ENCODE assay signal across 26 cellular contexts in genomic region chr18:24461996-24462395, GRCh38. TPM values are rescaled to one million over a fixed set of nuclear protein-coding genes. Genes with fewer than 3 reads are reported as not detected.
DNase-seq lines count a peak whose midpoint lies in the region; ATAC-seq and TF ChIP-seq lines count a peak whose summit lies in the region.
"Had no signal": no experiment of that assay in that cellular context is flagged by ENCODE, and none has a peak within 500 bp of the region (broad histone marks: within the 10 kb centered on the region; RNA-seq: fewer than 3 reads in every experiment).

No MANE protein-coding gene starts in this region.

- intact Hi-C loops in activated T-helper 2 cell treated with anti-CD3 and anti-CD28 coated beads, Interferon-gamma antibody, Interleukin-2, Interleukin-4, amounts not matched to agents 10 μg/mL and 5 μg/mL and 100 μg/mL, durations not matched to agents 14 hours and 24 hours and 36 hours (cut with micrococcal nuclease): loop anchor here (2.0 to 10.0 kb wide), 2 partner anchors 15 to 213 kb away; no protein-coding TSS in a partner anchor
- intact Hi-C loops in uterus (cut with DNase I; ENCODE audit: low total_unique reads) (no loop called here), tibial artery (cut with DNase I; ENCODE audit: low total_unique reads) (no loop called here)

- H3K9ac ChIP-seq in parathyroid adenoma: no peak overlapping the region
- H3K9ac ChIP-seq: KMS-11 had no signal

- no peak overlapping the region for H3K27ac Mint-ChIP-seq in activated naive CD4-positive, alpha-beta T cell treated with anti-CD3 and anti-CD28 coated beads, Interleukin-2, amount 50 U/mL, for 24 hours
- 0 out of 2 replicates have a peak overlapping the region, but pooled peaks have one; percentile 17 for H3K27ac Mint-ChIP-seq in GM23338
- no peak overlapping the region for H3K27ac Mint-ChIP-seq in activated T-helper 2 cell treated with anti-CD3 and anti-CD28 coated beads, Interferon-gamma antibody, Interleukin-2, Interleukin-4, amounts not matched to agents 10 μg/mL and 5 μg/mL and 100 μg/mL, durations not matched to agents 14 hours and 24 hours and 36 hours
- H3K27ac Mint-ChIP-seq: B cell had no signal

- no peaks in the 10 kb centered on the region for H3K36me3 ChIP-seq in GM23338 (ENCODE audit: insufficient read depth)
- H3K36me3 ChIP-seq in parathyroid adenoma (ENCODE audit: control insufficient read depth, insufficient read depth, low read length): no peaks in the 10 kb centered on the region
- H3K36me3 ChIP-seq in upper lobe of left lung: no peaks in the 10 kb centered on the region
- H3K36me3 ChIP-seq in uterus: no peaks in the 10 kb centered on the region
- no peaks in the 10 kb centered on the region for H3K36me3 ChIP-seq in tibial artery

- H3K9me2 ChIP-seq in GM23338 (ENCODE audit: insufficient read depth): no peaks in the 10 kb centered on the region

- no peak for TF ChIP-seq POLR2A in upper lobe of left lung (IDR thresholded peaks at IDR 0.05)
- TF ChIP-seq POLR2A in uterus (IDR thresholded peaks at IDR 0.05): no peak

- H3K79me2 ChIP-seq in GM23338 (replicated peaks; ENCODE audit: insufficient read depth) (no peaks in the 10 kb centered on the region), parathyroid adenoma (no peaks in the 10 kb centered on the region)

- ATAC-seq in GM23338 (no peak), upper lobe of left lung (ENCODE audit: low FRiP score in 2 of 2) (no peak)

- H3K9me3 Mint-ChIP-seq in activated naive CD4-positive, alpha-beta T cell treated with anti-CD3 and anti-CD28 coated beads, Interleukin-2, amount 50 U/mL, for 24 hours: no peaks in the 10 kb centered on the region
- H3K9me3 Mint-ChIP-seq in GM23338: peaks cover 3% of the 10 kb centered on the region; the same call in 1 of the 3 replicates
- H3K9me3 Mint-ChIP-seq in activated T-helper 2 cell treated with anti-CD3 and anti-CD28 coated beads, Interferon-gamma antibody, Interleukin-2, Interleukin-4, amounts not matched to agents 10 μg/mL and 5 μg/mL and 100 μg/mL, durations not matched to agents 14 hours and 24 hours and 36 hours: peaks cover 15% of the 10 kb centered on the region

- H3K4me2 ChIP-seq in GM23338: no peak overlapping the region
- no peak overlapping the region for H3K4me2 ChIP-seq in parathyroid adenoma (ENCODE audit: low read length)
- H3K4me2 ChIP-seq: KMS-11 had no signal

- H3K4me3 Mint-ChIP-seq in activated naive CD4-positive, alpha-beta T cell treated with anti-CD3 and anti-CD28 coated beads, Interleukin-2, amount 50 U/mL, for 24 hours: peak overlapping the region; percentile 11
- no peak overlapping the region for H3K4me3 Mint-ChIP-seq in GM23338
- H3K4me3 Mint-ChIP-seq in activated T-helper 2 cell treated with anti-CD3 and anti-CD28 coated beads, Interferon-gamma antibody, Interleukin-2, Interleukin-4, amounts not matched to agents 10 μg/mL and 5 μg/mL and 100 μg/mL, durations not matched to agents 14 hours and 24 hours and 36 hours (ENCODE audit: low read depth): peak overlapping the region; percentile 13
- H3K4me3 Mint-ChIP-seq: B cell had no signal

- H2AFZ ChIP-seq in GM23338 (no peak overlapping the region), parathyroid adenoma (peak overlapping the region; percentile 23)

- no peaks in the 10 kb centered on the region for H3F3A ChIP-seq in GM23338 (replicated peaks; ENCODE audit: low read depth)

- H4K20me1 ChIP-seq in GM23338 (replicated peaks; ENCODE audit: insufficient read depth): no peaks in the 10 kb centered on the region

- 87 to 90% methylated on average over 8 of the region's 8 CpGs for WGBS in upper lobe of left lung, 2 donors

- TF ChIP-seq CTCF in GM23338 (conservative IDR thresholded peaks at IDR 0.05; ENCODE audit: low read depth in 2 of 2): no peak
- TF ChIP-seq CTCF in parathyroid adenoma (IDR thresholded peaks at IDR 0.05): no peak
- TF ChIP-seq CTCF in upper lobe of left lung (IDR thresholded peaks at IDR 0.05): no peak
- no peak for TF ChIP-seq CTCF in uterus (IDR thresholded peaks at IDR 0.05)
- no peak for TF ChIP-seq CTCF in tibial artery (IDR thresholded peaks at IDR 0.05)

- H3K9me3 ChIP-seq in parathyroid adenoma (ENCODE audit: control insufficient read depth, low read length): no peaks in the 10 kb centered on the region
- H3K9me3 ChIP-seq in upper lobe of left lung: no peaks in the 10 kb centered on the region
- no peaks in the 10 kb centered on the region for H3K9me3 ChIP-seq in uterus
- no peaks in the 10 kb centered on the region for H3K9me3 ChIP-seq in tibial artery
- H3K9me3 ChIP-seq: Caco-2 had no signal

- H3K4me1 ChIP-seq in GM23338 (ENCODE audit: insufficient read depth): no peaks in the 10 kb centered on the region
- peaks cover 7% of the 10 kb centered on the region for H3K4me1 ChIP-seq in parathyroid adenoma
- no peaks in the 10 kb centered on the region for H3K4me1 ChIP-seq in upper lobe of left lung
- no peaks in the 10 kb centered on the region for H3K4me1 ChIP-seq in uterus
- no peaks in the 10 kb centered on the region for H3K4me1 ChIP-seq in tibial artery
- H3K4me1 ChIP-seq: Caco-2 had no signal

- H3K27ac ChIP-seq in GM23338 (ENCODE audit: low read depth) (no peak overlapping the region), parathyroid adenoma (no peak overlapping the region), upper lobe of left lung (no peak overlapping the region), uterus (no peak overlapping the region), tibial artery (no peak overlapping the region)
- H3K27ac ChIP-seq: KMS-11, RWPE1 had no signal

- DNase-seq in activated naive CD4-positive, alpha-beta T cell treated with Interleukin-2 at 50 U/mL for 16 hours: no peak
- DNase-seq in GM23338 (ENCODE audit: low spot score) (no peak), upper lobe of left lung (no peak), uterus (no peak), tibial artery (no peak)
- no peak for DNase-seq in activated T-helper 2 cell treated with anti-CD3 and anti-CD28 coated beads, Interferon-gamma antibody, Interleukin-2, Interleukin-4, amounts not matched to agents 10 μg/mL and 5 μg/mL and 100 μg/mL, durations not matched to agents 14 hours and 24 hours and 36 hours (ENCODE audit: low spot score)
- DNase-seq: Caco-2; DMS 273 treated with DMSO at 0.1 percent for 48 hours; DMS79 treated with DMSO at 0.1 percent for 48 hours; H7; IMR-90; MV-4-11; NCI-H1105 treated with DMSO at 0.1 percent for 48 hours; NCI-H1694; NCI-H2081; NCI-H2171; NCI-H345; NCI-H524; NCI-H774; NK-92 treated with Interleukin-12 subunit alpha and Interleukin-12 subunit beta, amount 100 ng/mL, for 24 hours had no signal

- no peaks in the 10 kb centered on the region for H3K36me3 Mint-ChIP-seq in activated naive CD4-positive, alpha-beta T cell treated with anti-CD3 and anti-CD28 coated beads, Interleukin-2, amount 50 U/mL, for 24 hours
- H3K36me3 Mint-ChIP-seq in GM23338 (ENCODE audit: low read depth): peaks cover 6% of the 10 kb centered on the region; the same call in 2 of the 3 replicates
- H3K36me3 Mint-ChIP-seq in activated T-helper 2 cell treated with anti-CD3 and anti-CD28 coated beads, Interferon-gamma antibody, Interleukin-2, Interleukin-4, amounts not matched to agents 10 μg/mL and 5 μg/mL and 100 μg/mL, durations not matched to agents 14 hours and 24 hours and 36 hours (ENCODE audit: low read depth): peaks cover 10% of the 10 kb centered on the region
- H3K36me3 Mint-ChIP-seq: CD14-positive monocyte had no signal

- H3K27me3 ChIP-seq in GM23338 (ENCODE audit: insufficient read depth) (no peaks in the 10 kb centered on the region), parathyroid adenoma (ENCODE audit: control insufficient read depth, insufficient read depth, low read length) (no peaks in the 10 kb centered on the region), upper lobe of left lung (no peaks in the 10 kb centered on the region), uterus (no peaks in the 10 kb centered on the region), tibial artery (no peaks in the 10 kb centered on the region)

- H3K27me3 Mint-ChIP-seq in activated naive CD4-positive, alpha-beta T cell treated with anti-CD3 and anti-CD28 coated beads, Interleukin-2, amount 50 U/mL, for 24 hours: peaks cover 1% of the 10 kb centered on the region
- peaks cover 4% of the 10 kb centered on the region for H3K27me3 Mint-ChIP-seq in GM23338 (ENCODE audit: insufficient read depth, low read depth, poor library complexity)
- peaks cover 29% of the 10 kb centered on the region for H3K27me3 Mint-ChIP-seq in activated T-helper 2 cell treated with anti-CD3 and anti-CD28 coated beads, Interferon-gamma antibody, Interleukin-2, Interleukin-4, amounts not matched to agents 10 μg/mL and 5 μg/mL and 100 μg/mL, durations not matched to agents 14 hours and 24 hours and 36 hours (ENCODE audit: low read depth)

- no peaks in the 10 kb centered on the region for H3K4me1 Mint-ChIP-seq in activated naive CD4-positive, alpha-beta T cell treated with anti-CD3 and anti-CD28 coated beads, Interleukin-2, amount 50 U/mL, for 24 hours
- H3K4me1 Mint-ChIP-seq in GM23338: peaks cover 6% of the 10 kb centered on the region; the same call in 2 of the 3 replicates
- peaks cover 53% of the 10 kb centered on the region for H3K4me1 Mint-ChIP-seq in activated T-helper 2 cell treated with anti-CD3 and anti-CD28 coated beads, Interferon-gamma antibody, Interleukin-2, Interleukin-4, amounts not matched to agents 10 μg/mL and 5 μg/mL and 100 μg/mL, durations not matched to agents 14 hours and 24 hours and 36 hours (ENCODE audit: low read depth)
- H3K4me1 Mint-ChIP-seq: B cell had no signal

- TF ChIP-seq EP300 in upper lobe of left lung (IDR thresholded peaks at IDR 0.05): no peak

- H3K4me3 ChIP-seq in GM23338: no peak overlapping the region
- no peak overlapping the region for H3K4me3 ChIP-seq in parathyroid adenoma (ENCODE audit: low read depth, low read length)
- H3K4me3 ChIP-seq in upper lobe of left lung: no peak overlapping the region
- H3K4me3 ChIP-seq in uterus: no peak overlapping the region
- no peak overlapping the region for H3K4me3 ChIP-seq in tibial artery

TF ChIP-seq in GM23338, 12 proteins besides CTCF, POLR2A, EP300 and RAD21 (continues in another document):
- TF ChIP-seq CREB1 (CRISPR knock-in tag; IDR thresholded peaks at IDR 0.05; ENCODE audit: low read depth): no peak

RNA-seq across cellular contexts. Expression of gene HRH4, which starts 1.6 kb away (rescaled TPM):
- total RNA-seq in GM23338 (2014; rRNA removed; shearing (Covaris generic)): 0.17 TPM in 1 of 2 replicates, not detected in the other
- polyA plus RNA-seq in GM23338 (2016; fragmentation: Nextera tagmentation; extraction: Ambion mirVana): 0.07 TPM in 1 of 2 replicates, not detected in the other
- total RNA-seq in activated T-helper 2 cell treated with anti-CD3 and anti-CD28 coated beads, Interferon-gamma antibody, Interleukin-2, Interleukin-4, amounts not matched to agents 10 μg/mL and 5 μg/mL and 100 μg/mL, durations not matched to agents 14 hours and 24 hours and 36 hours: 0.16 and 0.21 TPM in 2 replicates
- total RNA-seq in upper lobe of left lung (1 to 10 TPM in 1 of 6 donors, under 1 TPM in 3, not detected in 2; 0.10 to 1.1 (median 0.45) TPM), uterus (under 1 TPM in 2 of 4 donors, not detected in 2; 0.12 to 0.55 TPM)
- total RNA-seq: Caco-2, H7, IMR-90 had no signal
- polyA plus RNA-seq: IMR-90 had no signal

RNA-seq across cellular contexts. Expression of gene IMPACT, which starts 35.5 kb away (rescaled TPM):
- total RNA-seq in GM23338 (2014; rRNA removed; shearing (Covaris generic)): 42.1 and 46.6 TPM in 2 replicates
- polyA plus RNA-seq in GM23338 (2016; fragmentation: Nextera tagmentation; extraction: Ambion mirVana): 43.8 and 47.6 TPM in 2 replicates
- total RNA-seq in activated T-helper 2 cell treated with anti-CD3 and anti-CD28 coated beads, Interferon-gamma antibody, Interleukin-2, Interleukin-4, amounts not matched to agents 10 μg/mL and 5 μg/mL and 100 μg/mL, durations not matched to agents 14 hours and 24 hours and 36 hours: 4.5 and 6.2 TPM in 2 replicates
- total RNA-seq in upper lobe of left lung (10 to 100 TPM in 5 of 6 donors, 1 to 10 TPM in 1; 4.6 to 40.8 (median 18.2) TPM), uterus (10 to 100 TPM in 2 of 4 donors, 1 to 10 TPM in 2; 4.1 to 63.9 (median 15.1) TPM)
